8 cellular contexts compared by ENCODE assay signal in genomic region chr1:20483833-20484525, GRCh38. TPM values are rescaled to one million over a fixed set of nuclear protein-coding genes. Genes with fewer than 3 reads are reported as not detected.
A peak's percentile ranks its signal among the peaks of the same experiment; 100 is the strongest.
DNase-seq lines count a peak whose midpoint lies in the region; ATAC-seq, FAIRE-seq and TF ChIP-seq lines count a peak whose summit lies in the region.

No MANE protein-coding gene starts in this region.

- H2BK5ac ChIP-seq in neuronal stem cell (ENCODE audit: low read length), result peak overlapping the region; percentile 96

- CTCF ChIA-PET in activated CD4-positive, alpha-beta T cell treated with anti-CD3 and anti-CD28 coated beads for 36 hours (lab: Charles Lee), result interaction anchor here (0.8 to 1.4 kb wide), 4 partner anchors 9 to 272 kb away, joined by 3 to 5 read pairs (median 4); no protein-coding TSS in a partner anchor
- CTCF ChIA-PET in WTC11 (lab: Charles Lee), result interaction anchor here (0.7 to 7.2 kb wide), 14 partner anchors 8 to 509 kb away, joined by 3 to 55 read pairs (median 5); no protein-coding TSS in a partner anchor

- peaks cover 63% of the 10 kb centered on the region for H3K27me3 Mint-ChIP-seq in activated CD4-positive, alpha-beta T cell treated with anti-CD3 and anti-CD28 coated beads for 36 hours
- H3K27me3 Mint-ChIP-seq in WTC11 (ENCODE audit: low read depth), result peaks cover 78% of the 10 kb centered on the region

- H3K9me3 ChIP-seq in neuronal stem cell (replicated peaks in 1 of 2; ENCODE audit: control insufficient read depth in 2 of 2, insufficient read depth in 1 of 2, low read depth in 1 of 2, low read length in 2 of 2), result no peaks in the 10 kb centered on the region

- TF ChIP-seq CTCF in WTC11 (IDR thresholded peaks at IDR 0.05) (no peak), foreskin keratinocyte (conservative IDR thresholded peaks at IDR 0.05) (peak; percentile 28), D721Med (IDR thresholded peaks at IDR 0.05; ENCODE audit: insufficient read depth, missing control alignments) (no peak)

- H3K79me1 ChIP-seq in neuronal stem cell (ENCODE audit: low read depth, low read length), result peaks cover 6% of the 10 kb centered on the region

- peak overlapping the region; percentile 78 for H2BK12ac ChIP-seq in neuronal stem cell (ENCODE audit: low read length)

- no peak overlapping the region for H4K8ac ChIP-seq in neuronal stem cell (ENCODE audit: low read depth, low read length)

- H3K4me3 ChIP-seq in neuronal stem cell (ENCODE audit: low read length in 2 of 2), result peak overlapping the region; percentile 63 to 92

- no peak for ATAC-seq in activated CD4-positive, alpha-beta T cell treated with anti-CD3 and anti-CD28 coated beads for 36 hours
- ATAC-seq in WTC11, result peak; percentile 10
- ATAC-seq in foreskin keratinocyte, result no peak
- ATAC-seq in HG03196 (IDR thresholded peaks at IDR 0.05; ENCODE audit: unreplicated experiment), result no peak

- peak overlapping the region; percentile 94 for H3K14ac ChIP-seq in neuronal stem cell (ENCODE audit: low read length)

- peak overlapping the region; percentile 91 for H2AFZ ChIP-seq in neuronal stem cell (ENCODE audit: low read length)

- no peak overlapping the region for H4K91ac ChIP-seq in neuronal stem cell (ENCODE audit: low read depth, low read length, poor library complexity)

- peak overlapping the region; percentile 73 for H3K27ac ChIP-seq in foreskin keratinocyte
- peak overlapping the region; percentile 68 for H3K27ac ChIP-seq in neuronal stem cell (replicated peaks; ENCODE audit: low read length)

- peaks cover 25% of the 10 kb centered on the region for H3K4me1 ChIP-seq in foreskin keratinocyte
- peaks cover 29 to 32% of the 10 kb centered on the region in 2 donors for H3K4me1 ChIP-seq in neuronal stem cell (ENCODE audit: control insufficient read depth in 2 of 2, insufficient read depth in 1 of 2, low read depth in 1 of 2, low read length in 2 of 2)

- H3K4me2 ChIP-seq in neuronal stem cell (ENCODE audit: insufficient read depth, low read length, poor library complexity, severe bottlenecking), result peak overlapping the region; percentile 83

- no peaks in the 10 kb centered on the region for H3K9me3 Mint-ChIP-seq in activated CD4-positive, alpha-beta T cell treated with anti-CD3 and anti-CD28 coated beads for 36 hours (ENCODE audit: low read depth)
- H3K9me3 Mint-ChIP-seq in WTC11, result no peaks in the 10 kb centered on the region

- peak; percentile 18 for DNase-seq in activated CD4-positive, alpha-beta T cell treated with anti-CD3 and anti-CD28 coated beads for 36 hours
- DNase-seq in activated CD4-positive, alpha-beta T cell treated with anti-CD3 and anti-CD28 coated beads for 48 hours, result no peak
- DNase-seq in WTC11 (ENCODE audit: low spot score) (peak; percentile 58), foreskin keratinocyte (peak in 1 of 2 donors; percentile 52), neuronal stem cell (ENCODE audit: low spot score) (peak; percentile 46), D721Med (ENCODE audit: insufficient read length, low spot score) (no peak), H4 (ENCODE audit: low spot score) (no peak)

- no peaks in the 10 kb centered on the region for H3K27me3 ChIP-seq in foreskin keratinocyte
- H3K27me3 ChIP-seq in neuronal stem cell (ENCODE audit: control insufficient read depth in 3 of 3, insufficient read depth in 3 of 3, low read depth in 1 of 3, low read length in 3 of 3), result peaks cover 0 to 27% (median 6%) of the 10 kb centered on the region in 3 experiments

- H2BK120ac ChIP-seq in neuronal stem cell (ENCODE audit: low read depth, low read length), result peak overlapping the region; percentile 12

- H3K27ac Mint-ChIP-seq in activated CD4-positive, alpha-beta T cell treated with anti-CD3 and anti-CD28 coated beads for 36 hours, result no peak overlapping the region
- H3K27ac Mint-ChIP-seq in WTC11, result no peak overlapping the region

- peak overlapping the region; percentile 98 for H3K18ac ChIP-seq in neuronal stem cell (ENCODE audit: low read length)

- peak overlapping the region; percentile 81 for H2BK15ac ChIP-seq in neuronal stem cell (ENCODE audit: low read length)

- H3K4ac ChIP-seq in neuronal stem cell (ENCODE audit: low read length), result peak overlapping the region; percentile 66

- H2AK5ac ChIP-seq in neuronal stem cell (ENCODE audit: low read depth, low read length), result peak overlapping the region; percentile 82

- no CpG with 5 or more reads among the region's 59 CpGs for WGBS in neuronal stem cell (ENCODE audit: extremely low coverage in 2 of 2, insufficient read length in 2 of 2, insufficient replicate concordance in 1 of 2), 2 donors

- POLR2A ChIA-PET in activated CD4-positive, alpha-beta T cell treated with anti-CD3 and anti-CD28 coated beads for 36 hours (lab: Charles Lee), result no interaction called here
- POLR2A ChIA-PET in WTC11 (lab: Charles Lee), result interaction anchor here (0.6 to 1.7 kb wide), 3 partner anchors 10 to 116 kb away, joined by 3 to 7 read pairs (median 5); partner anchors contain the start of gene MUL1

- no peaks in the 10 kb centered on the region for H3K36me3 ChIP-seq in neuronal stem cell (replicated peaks in 1 of 2; ENCODE audit: control insufficient read depth in 2 of 2, insufficient read depth in 2 of 2, low read length in 2 of 2)

- no peak for FAIRE-seq in D721Med (lab: Jason Lieb, UNC)

- intact Hi-C loops in activated CD4-positive, alpha-beta T cell treated with anti-CD3 and anti-CD28 coated beads for 36 hours (cut with DNase I, micrococcal nuclease), result loop anchor here in 1 of 2 experiments (10.0 kb wide), 1 partner anchor 1849 kb away; the partner anchor contains the start of gene PAX7

- peak overlapping the region; percentile 61 for H3K4me3 Mint-ChIP-seq in activated CD4-positive, alpha-beta T cell treated with anti-CD3 and anti-CD28 coated beads for 36 hours
- peak overlapping the region; percentile 82 for H3K4me3 Mint-ChIP-seq in WTC11

- peaks cover 14% of the 10 kb centered on the region for H3K4me1 Mint-ChIP-seq in activated CD4-positive, alpha-beta T cell treated with anti-CD3 and anti-CD28 coated beads for 36 hours
- peaks cover 44% of the 10 kb centered on the region for H3K4me1 Mint-ChIP-seq in WTC11

- H3K36me3 Mint-ChIP-seq in activated CD4-positive, alpha-beta T cell treated with anti-CD3 and anti-CD28 coated beads for 36 hours (ENCODE audit: low read depth), result no peaks in the 10 kb centered on the region
- peaks cover 2% of the 10 kb centered on the region; the same call in 1 of the 2 replicates for H3K36me3 Mint-ChIP-seq in WTC11

- peak overlapping the region; percentile 93 for H3K9ac ChIP-seq in neuronal stem cell (ENCODE audit: low read depth, low read length, poor library complexity)

- H3K23ac ChIP-seq in neuronal stem cell (ENCODE audit: low read depth, low read length, poor library complexity), result peak overlapping the region; percentile 76

TF ChIP-seq in WTC11, 78 proteins besides CTCF, POLR2A, EP300 and RAD21 (continues in another document):
- 0 out of 2 replicates have a peak, but pooled peaks have one; percentile 12 for TF ChIP-seq TEAD1 (CRISPR knock-in tag; IDR thresholded peaks at IDR 0.05)
- TF ChIP-seq E2F1 (CRISPR knock-in tag; IDR thresholded peaks at IDR 0.05), result no peak
- TF ChIP-seq SMAD3 (CRISPR knock-in tag; IDR thresholded peaks at IDR 0.05; ENCODE audit: borderline replicate concordance), result 0 out of 2 replicates have a peak, but pooled peaks have one; percentile 30
- no peak for TF ChIP-seq KAT7 (CRISPR knock-in tag; IDR thresholded peaks at IDR 0.05; ENCODE audit: borderline replicate concordance)
- TF ChIP-seq FOXJ3 (CRISPR knock-in tag; IDR thresholded peaks at IDR 0.05; ENCODE audit: borderline replicate concordance), result no peak
- TF ChIP-seq ESRRA (CRISPR knock-in tag; IDR thresholded peaks at IDR 0.05; ENCODE audit: borderline replicate concordance), result no peak
- TF ChIP-seq MXD4 (CRISPR knock-in tag; IDR thresholded peaks at IDR 0.05; ENCODE audit: borderline replicate concordance), result no peak
- TF ChIP-seq TCF7 (CRISPR knock-in tag; IDR thresholded peaks at IDR 0.05; ENCODE audit: low read depth), result no peak
- no peak for TF ChIP-seq EMX1 (CRISPR knock-in tag; IDR thresholded peaks at IDR 0.05)
- no peak for TF ChIP-seq RELA (CRISPR knock-in tag; IDR thresholded peaks at IDR 0.05; ENCODE audit: borderline replicate concordance)
- no peak for TF ChIP-seq PRRX2 (CRISPR knock-in tag; IDR thresholded peaks at IDR 0.05)
- no peak for TF ChIP-seq ZBTB21 (CRISPR knock-in tag; IDR thresholded peaks at IDR 0.05; ENCODE audit: borderline replicate concordance)
- TF ChIP-seq CREB1 (CRISPR knock-in tag; IDR thresholded peaks at IDR 0.05), result no peak
- TF ChIP-seq, protein P1, sequence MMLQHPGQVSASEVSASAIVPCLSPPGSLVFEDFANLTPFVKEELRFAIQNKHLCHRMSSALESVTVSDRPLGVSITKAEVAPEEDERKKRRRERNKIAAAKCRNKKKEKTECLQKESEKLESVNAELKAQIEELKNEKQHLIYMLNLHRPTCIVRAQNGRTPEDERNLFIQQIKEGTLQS (CRISPR knock-in tag; conservative IDR thresholded peaks at IDR 0.05), result no peak
- no peak for TF ChIP-seq ETV6 (CRISPR knock-in tag; IDR thresholded peaks at IDR 0.05)

RNA-seq across cellular contexts. Expression of gene CAMK2N1, which starts 2.0 kb away (rescaled TPM):
- total RNA-seq in activated CD4-positive, alpha-beta T cell treated with anti-CD3 and anti-CD28 coated beads for 36 hours, result under 1 TPM; 0.48 to 0.49 TPM
- 10.0 to 10.9 TPM (median 10.1 TPM) in 3 replicates for total RNA-seq in WTC11 (2021)
- total RNA-seq in foreskin keratinocyte, result 57.3 and 76.4 TPM in 2 replicates
- 94.3 and 108 TPM in 2 replicates for polyA plus RNA-seq in foreskin keratinocyte
- 61.9 TPM for polyA plus RNA-seq in neuronal stem cell (2013, experiment 1 of 2)
- 63.1 TPM for polyA plus RNA-seq in neuronal stem cell (2013, experiment 2 of 2)
- total RNA-seq in H4 (2014; rRNA removed; shearing (Covaris generic)), result 3.6 and 4.0 TPM in 2 replicates

RNA-seq across cellular contexts. Expression of gene MUL1, which starts 24.0 kb away (rescaled TPM):
- total RNA-seq in activated CD4-positive, alpha-beta T cell treated with anti-CD3 and anti-CD28 coated beads for 36 hours, result 10 to 100 TPM in 1 of 2 experiments, 1 to 10 TPM in 1; 9.0 to 13.1 TPM
- total RNA-seq in WTC11 (2021) (21.0 to 22.2 TPM (median 21.9 TPM) in 3 replicates), foreskin keratinocyte (31.3 and 33.4 TPM in 2 replicates)
- 28.8 and 31.3 TPM in 2 replicates for polyA plus RNA-seq in foreskin keratinocyte
- polyA plus RNA-seq in neuronal stem cell (2013, experiment 1 of 2), result 10.7 TPM
- polyA plus RNA-seq in neuronal stem cell (2013, experiment 2 of 2), result 10.3 TPM
- 30.2 and 38.0 TPM in 2 replicates for total RNA-seq in H4 (2014; rRNA removed; shearing (Covaris generic))

Comparison
In these comparisons a context has a peak if more than half of its experiments do, and no peak if none do; other contexts are left out.
1. DNase-seq: peak in activated CD4-positive, alpha-beta T cell treated with anti-CD3 and anti-CD28 coated beads for 36 hours (single experiment), WTC11 (single experiment) and neuronal stem cell (single experiment); none in activated CD4-positive, alpha-beta T cell treated with anti-CD3 and anti-CD28 coated beads for 48 hours (single experiment), D721Med (single experiment) and H4 (single experiment).